ENCODE assay signal across 8 cellular contexts in the genomic region with DNA sequence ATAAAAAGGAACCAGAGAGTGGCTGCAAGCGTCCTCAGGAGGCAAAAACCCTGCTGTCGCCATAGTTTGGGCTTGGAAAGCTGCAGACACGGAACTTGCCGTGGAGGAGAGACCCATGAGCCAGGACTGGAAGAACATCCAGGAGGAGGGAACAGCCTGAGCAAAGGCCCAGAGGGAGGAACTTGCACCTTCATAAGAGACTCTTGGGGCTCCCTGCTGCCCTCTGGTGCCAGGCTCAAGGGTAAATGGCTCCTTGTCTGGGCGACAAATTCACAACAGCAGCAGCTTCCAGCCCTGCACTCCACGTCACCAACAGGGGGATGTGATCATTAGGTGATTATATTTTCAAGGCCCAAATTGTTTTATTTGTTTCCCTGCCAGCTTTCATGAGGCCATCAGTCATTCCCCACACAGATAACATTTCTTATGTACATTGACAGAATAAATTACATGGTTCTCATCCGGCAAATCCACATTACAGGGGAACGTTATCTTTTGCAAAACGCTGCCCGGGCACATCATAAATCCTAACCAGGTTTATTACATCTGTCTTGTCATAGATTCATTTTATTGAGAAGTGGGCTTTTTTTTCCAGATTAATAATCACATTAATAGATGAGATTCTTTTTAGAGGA.
DNase-seq lines count a peak whose midpoint lies in the region; ATAC-seq and TF ChIP-seq lines count a peak whose summit lies in the region.

No MANE protein-coding gene starts in this region.

- H3K4me3 Mint-ChIP-seq in Calu3 (ENCODE audit: low read depth, unreplicated experiment): no peak overlapping the region

- ATAC-seq in GM21576 (IDR thresholded peaks at IDR 0.05; ENCODE audit: unreplicated experiment): no peak

- H3K27me3 ChIP-seq in dorsolateral prefrontal cortex: peaks cover 0 to 8% (median 0%) of the 10 kb centered on the region in 45 donors

- DNase-seq in Calu3: peak; percentile 49
- peak; percentile 39 for DNase-seq in HEK293T (ENCODE audit: extremely low spot score)
- peak; percentile 52 for DNase-seq in NCI-H526 treated with DMSO at 0.1 percent for 48 hours (lab: John Stamatoyannopoulos, UW)
- DNase-seq in dorsolateral prefrontal cortex: peak in 7 of 10 donors; percentile 38 to 67 (median 57)
- peak; percentile 1 for DNase-seq in renal cortical epithelial cell (ENCODE audit: low read depth)
- DNase-seq in NCI-H1048 (lab: John Stamatoyannopoulos, UW): no peak
- no peak for DNase-seq in activated CD4-positive, CD25-positive, alpha-beta regulatory T cell (lab: John Stamatoyannopoulos, UW)

- CTCF ChIA-PET in Calu3 (lab: Charles Lee): no interaction called here
- CTCF ChIA-PET in HEK293T (lab: Yijun Ruan, JAX): interaction anchor here (1.2 kb wide), 1 partner anchor 83 kb away, joined by 3 read pairs; no protein-coding TSS in a partner anchor

- intact Hi-C loops in Calu3 (cut with micrococcal nuclease; ENCODE audit: unreplicated experiment) (loop anchor here (1.0 to 10.0 kb wide), 2 partner anchors 474 to 603 kb away; no protein-coding TSS in a partner anchor), dorsolateral prefrontal cortex (cut with DNase I) (loop anchor here in 1 of 2 donors (10.0 kb wide), 1 partner anchor 257 kb away; no protein-coding TSS in a partner anchor)

- H3K27me3 Mint-ChIP-seq in Calu3 (ENCODE audit: unreplicated experiment): peaks cover 90% of the 10 kb centered on the region

- no peaks in the 10 kb centered on the region for H3K4me1 Mint-ChIP-seq in Calu3 (ENCODE audit: low read depth, unreplicated experiment)

- POLR2A ChIA-PET in HEK293T (lab: Yijun Ruan, JAX): no interaction called here

- no peak overlapping the region for H3K4me3 ChIP-seq in dorsolateral prefrontal cortex

- no peak overlapping the region for H3K27ac ChIP-seq in dorsolateral prefrontal cortex

- H3K9me3 Mint-ChIP-seq in Calu3 (ENCODE audit: low read depth, unreplicated experiment): no peaks in the 10 kb centered on the region

- TF ChIP-seq CTCF in Calu3 (IDR thresholded peaks at IDR 0.05; ENCODE audit: unreplicated experiment) (no peak), dorsolateral prefrontal cortex (IDR thresholded peaks at IDR 0.05 in 54 of 56, conservative IDR thresholded peaks at IDR 0.05 in 2 of 56; ENCODE audit: low read depth in 1 of 56, partially characterized antibody in 56 of 56) (peak in 49 of 56 donors; percentile 18 to 61 (median 43))

- H3K27ac Mint-ChIP-seq in Calu3 (ENCODE audit: unreplicated experiment): no peak overlapping the region

- BruUV-seq in Calu3 (replicated peaks; lab: Mats Ljungman, UMichigan): no TSS peak

- H3K36me3 Mint-ChIP-seq in Calu3 (ENCODE audit: insufficient read depth, unreplicated experiment): no peaks in the 10 kb centered on the region

TF ChIP-seq in HEK293T, 16 proteins besides CTCF, POLR2A, EP300 and RAD21:
- TF ChIP-seq ZNF384 (IDR thresholded peaks at IDR 0.05) (no peak), CTBP1 (IDR thresholded peaks at IDR 0.05; ENCODE audit: borderline replicate concordance) (no peak)
- TF ChIP-seq, protein P1, sequence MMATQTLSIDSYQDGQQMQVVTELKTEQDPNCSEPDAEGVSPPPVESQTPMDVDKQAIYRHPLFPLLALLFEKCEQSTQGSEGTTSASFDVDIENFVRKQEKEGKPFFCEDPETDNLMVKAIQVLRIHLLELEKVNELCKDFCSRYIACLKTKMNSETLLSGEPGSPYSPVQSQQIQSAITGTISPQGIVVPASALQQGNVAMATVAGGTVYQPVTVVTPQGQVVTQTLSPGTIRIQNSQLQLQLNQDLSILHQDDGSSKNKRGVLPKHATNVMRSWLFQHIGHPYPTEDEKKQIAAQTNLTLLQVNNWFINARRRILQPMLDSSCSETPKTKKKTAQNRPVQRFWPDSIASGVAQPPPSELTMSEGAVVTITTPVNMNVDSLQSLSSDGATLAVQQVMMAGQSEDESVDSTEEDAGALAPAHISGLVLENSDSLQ (IDR thresholded peaks at IDR 0.05): no peak

Comparison
In these comparisons a context has a peak if more than half of its experiments do, and no peak if none do; other contexts are left out.
1. DNase-seq: peak in Calu3 (single experiment), HEK293T (single experiment), NCI-H526 treated with DMSO at 0.1 percent for 48 hours (single experiment), dorsolateral prefrontal cortex (7 of 10) and renal cortical epithelial cell (single experiment); none in NCI-H1048 (single experiment) and activated CD4-positive, CD25-positive, alpha-beta regulatory T cell (0 of 4).